Comparison of ENCODE assay signal across 20 cellular contexts in the genomic region with DNA sequence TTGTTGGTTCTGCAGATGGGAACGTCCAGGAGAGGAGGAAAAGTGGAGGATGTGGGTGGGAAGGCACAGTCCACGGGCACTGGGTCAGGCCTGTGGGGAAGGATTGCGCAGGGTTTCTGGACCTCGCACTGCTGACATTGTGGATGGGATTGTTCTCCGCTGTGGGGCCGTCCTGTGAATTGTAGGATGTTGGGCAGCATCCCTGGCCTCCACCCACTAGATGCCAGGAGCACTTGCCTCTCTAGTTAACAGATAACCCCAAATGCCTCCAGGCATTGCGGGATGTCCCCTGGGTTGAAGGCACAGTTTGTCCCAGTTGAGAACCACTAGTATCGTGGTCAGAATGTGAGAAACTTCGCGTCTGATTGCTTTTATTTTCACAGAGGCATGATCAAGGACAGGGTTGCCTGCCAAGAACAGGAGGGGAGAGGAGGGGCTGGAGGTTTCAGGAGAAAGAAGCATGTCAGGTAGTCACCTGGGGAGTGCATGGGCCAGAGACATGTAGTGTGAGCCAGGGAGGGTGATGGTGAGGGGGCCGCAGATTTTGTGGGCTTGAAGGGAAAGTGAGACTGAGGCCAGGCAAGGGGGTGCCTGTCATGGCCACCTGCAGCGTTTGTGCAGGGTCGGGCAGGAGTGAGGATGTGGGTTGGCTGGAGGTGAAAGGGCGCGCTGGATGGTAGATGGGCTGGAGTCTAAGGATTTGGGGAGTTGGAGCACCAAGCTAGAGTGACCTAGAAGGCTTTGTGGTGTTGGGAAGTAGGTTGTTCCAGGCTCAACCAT. TPM values are rescaled to one million over a fixed set of nuclear protein-coding genes. Genes with fewer than 3 reads are reported as not detected.
DNase-seq lines count a peak whose midpoint lies in the region; ATAC-seq, FAIRE-seq and TF ChIP-seq lines count a peak whose summit lies in the region.
"Had no signal": no experiment of that assay in that cellular context is flagged by ENCODE, and none has a peak within 500 bp of the region (broad histone marks: within the 10 kb centered on the region; RNA-seq: fewer than 3 reads in every experiment).

No MANE protein-coding gene starts in this region.

- H3K27ac Mint-ChIP-seq in activated naive CD4-positive, alpha-beta T cell treated with anti-CD3 and anti-CD28 coated beads, Interleukin-2, amount 50 U/mL, for 72 hours = peak overlapping the region; percentile 3 to 9
- peak overlapping the region; percentile 4 for H3K27ac Mint-ChIP-seq in dendritic cell treated with granulocyte-macrophage colony-stimulating factor and Interleukin-4, amounts not matched to agents 40 ng/mL and 50 ng/mL, for 4 days

- intact Hi-C loops in dendritic cell treated with granulocyte-macrophage colony-stimulating factor and Interleukin-4, amounts not matched to agents 40 ng/mL and 50 ng/mL, for 4 days (cut with micrococcal nuclease) = no loop called here
- intact Hi-C loops in pancreas (cut with DNase I) (no loop called here), ascending aorta (cut with DNase I) (loop anchor here (5.0 to 10.0 kb wide), 3 partner anchors 142 to 1015 kb away; a partner anchor contains a TSS)

- H3K4me3 ChIP-seq in pancreas (no peak overlapping the region), ascending aorta (no peak overlapping the region)
- H3K4me3 ChIP-seq: esophagus muscularis mucosa, uterus had no signal

- peaks cover 8% of the 10 kb centered on the region; the same call in 1 of the 2 replicates for H3K36me3 ChIP-seq in KOPT-K1 (ENCODE audit: insufficient read depth, low read length)
- H3K36me3 ChIP-seq in pancreas = peaks cover 0 to 6% (median 0%) of the 10 kb centered on the region in 3 donors
- H3K36me3 ChIP-seq in ascending aorta = peaks cover 10 to 21% of the 10 kb centered on the region in 2 donors
- H3K36me3 ChIP-seq: uterus had no signal

- H3K4me1 ChIP-seq in pancreas = peaks cover 16 to 26% (median 22%) of the 10 kb centered on the region in 3 donors
- H3K4me1 ChIP-seq in ascending aorta = peaks cover 15 to 20% of the 10 kb centered on the region in 2 donors

- peaks cover 39% of the 10 kb centered on the region for H3K4me1 Mint-ChIP-seq in dendritic cell treated with granulocyte-macrophage colony-stimulating factor and Interleukin-4, amounts not matched to agents 40 ng/mL and 50 ng/mL, for 4 days (ENCODE audit: low read depth)

- no peak for TF ChIP-seq CTCF in pancreas (IDR thresholded peaks at IDR 0.05)
- no peak for TF ChIP-seq CTCF in ascending aorta (IDR thresholded peaks at IDR 0.05)

- H3K27ac ChIP-seq in KOPT-K1 (ENCODE audit: low read depth, low read length, poor library complexity, severe bottlenecking) = peak overlapping the region; percentile 24
- peak overlapping the region; percentile 47 to 55 (median 50) for H3K27ac ChIP-seq in pancreas
- H3K27ac ChIP-seq in ascending aorta = no peak overlapping the region
- H3K27ac ChIP-seq: esophagus muscularis mucosa, uterus had no signal

- H3K4me3 Mint-ChIP-seq in dendritic cell treated with granulocyte-macrophage colony-stimulating factor and Interleukin-4, amounts not matched to agents 40 ng/mL and 50 ng/mL, for 4 days = no peak overlapping the region

- FAIRE-seq in pancreas (lab: Jason Lieb, UNC) = no peak
- FAIRE-seq: keratinocyte had no signal

- H3K9me3 ChIP-seq in KOPT-K1 (ENCODE audit: insufficient read depth, low read length, poor library complexity, severe bottlenecking) = no peaks in the 10 kb centered on the region
- no peaks in the 10 kb centered on the region for H3K9me3 ChIP-seq in pancreas
- no peaks in the 10 kb centered on the region for H3K9me3 ChIP-seq in ascending aorta
- H3K9me3 ChIP-seq: esophagus muscularis mucosa, uterus had no signal

- H3K27me3 Mint-ChIP-seq in dendritic cell treated with granulocyte-macrophage colony-stimulating factor and Interleukin-4, amounts not matched to agents 40 ng/mL and 50 ng/mL, for 4 days = peaks cover 11% of the 10 kb centered on the region

- DNase-seq in activated naive CD4-positive, alpha-beta T cell treated with anti-CD3 and anti-CD28 coated beads, Interleukin-2, amount 50 U/mL, for 72 hours (ENCODE audit: low spot score in 2 of 2) = no peak
- no peak for DNase-seq in activated naive CD4-positive, alpha-beta T cell treated with anti-CD3 and anti-CD28 coated beads, Interleukin-2, amount 50 U/mL, for 16 hours
- DNase-seq in pancreas (peak in 5 of 6 donors; percentile 60 to 71 (median 67)), DMS53 (lab: John Stamatoyannopoulos, UW) (no peak), ascending aorta (ENCODE audit: low spot score in 2 of 2) (no peak)
- DNase-seq in activated CD8-positive, alpha-beta memory T cell treated with anti-CD3 and anti-CD28 coated beads, Interleukin-2, amount 50 U/mL, for 4 hours = no peak
- DNase-seq: activated CD4-positive, alpha-beta T cell treated with anti-CD3 and anti-CD28 coated beads for 48 hours; activated T-cell treated with anti-CD3 and anti-CD28 coated beads, Interleukin-2, amount 50 U/mL, for 48 hours; amygdala; DMS 273 treated with DMSO at 0.1 percent for 48 hours; head of caudate nucleus; NCI-H1436; NCI-H2227 treated with DMSO at 0.1 percent for 48 hours; posterior cingulate gyrus; stimulated activated naive CD4-positive, alpha-beta T cell treated with Interleukin-2 at 50 U/mL for 16 hours; uterus had no signal

- H3K36me3 Mint-ChIP-seq in activated naive CD4-positive, alpha-beta T cell treated with anti-CD3 and anti-CD28 coated beads, Interleukin-2, amount 50 U/mL, for 72 hours = no peaks in the 10 kb centered on the region
- H3K36me3 Mint-ChIP-seq in dendritic cell treated with granulocyte-macrophage colony-stimulating factor and Interleukin-4, amounts not matched to agents 40 ng/mL and 50 ng/mL, for 4 days (ENCODE audit: low read depth) = peaks cover 40% of the 10 kb centered on the region

- 25 to 32% methylated on average over 14 to 15 of the region's 15 CpGs for WGBS in pancreas, 2 donors

- no peak for ATAC-seq in activated naive CD4-positive, alpha-beta T cell treated with anti-CD3 and anti-CD28 coated beads, Interleukin-2, amount 50 U/mL, for 72 hours
- peak in 3 of 4 donors; percentile 17 to 39 (median 26) for ATAC-seq in pancreas

- H3K27me3 ChIP-seq in pancreas = no peaks in the 10 kb centered on the region
- H3K27me3 ChIP-seq in ascending aorta = no peaks in the 10 kb centered on the region
- H3K27me3 ChIP-seq: esophagus muscularis mucosa, uterus had no signal

- no peaks in the 10 kb centered on the region for H3K9me3 Mint-ChIP-seq in activated naive CD4-positive, alpha-beta T cell treated with anti-CD3 and anti-CD28 coated beads, Interleukin-2, amount 50 U/mL, for 72 hours
- H3K9me3 Mint-ChIP-seq in dendritic cell treated with granulocyte-macrophage colony-stimulating factor and Interleukin-4, amounts not matched to agents 40 ng/mL and 50 ng/mL, for 4 days = no peaks in the 10 kb centered on the region

RNA-seq across cellular contexts. Expression of a gene that starts 3.2 kb away (rescaled TPM):
- total RNA-seq in activated naive CD4-positive, alpha-beta T cell treated with anti-CD3 and anti-CD28 coated beads, Interleukin-2, amount 50 U/mL, for 72 hours = 10 to 100 TPM in 1 of 2 donors, 1 to 10 TPM in 1; 7.4 to 14.2 TPM
- total RNA-seq in pancreas = 1 to 10 TPM; 3.4 to 6.2 (median 4.1) TPM
- polyA plus RNA-seq in pancreas = 1 to 10 TPM; 2.6 to 7.8 TPM
- 13.2 TPM for total RNA-seq in ascending aorta

RNA-seq across cellular contexts. Expression of a gene that starts 5.3 kb away (rescaled TPM):
- total RNA-seq in activated naive CD4-positive, alpha-beta T cell treated with anti-CD3 and anti-CD28 coated beads, Interleukin-2, amount 50 U/mL, for 72 hours = 10 to 100 TPM in 1 of 2 donors, 1 to 10 TPM in 1; 5.1 to 18.2 TPM
- total RNA-seq in pancreas (10 to 100 TPM in 1 of 6 donors, 1 to 10 TPM in 5; 5.8 to 10.1 (median 7.5) TPM), ascending aorta (21.6 TPM)
- polyA plus RNA-seq in pancreas = 10 to 100 TPM; 27.9 to 32.4 TPM

RNA-seq across cellular contexts. Expression of a gene that starts 8.6 kb away (rescaled TPM):
- total RNA-seq in activated naive CD4-positive, alpha-beta T cell treated with anti-CD3 and anti-CD28 coated beads, Interleukin-2, amount 50 U/mL, for 72 hours = under 1 TPM; 0.39 to 0.53 TPM
- 1 to 10 TPM in 4 of 6 donors, under 1 TPM in 2; 0.60 to 5.3 (median 1.4) TPM for total RNA-seq in pancreas
- 1 to 10 TPM in 1 of 2 donors, under 1 TPM in 1; 0.77 to 2.1 TPM for polyA plus RNA-seq in pancreas
- total RNA-seq in ascending aorta = 22.4 TPM
- polyA plus RNA-seq: keratinocyte had no signal

RNA-seq across cellular contexts. Expression of a gene that starts 15.1 kb away (rescaled TPM):
- total RNA-seq in activated naive CD4-positive, alpha-beta T cell treated with anti-CD3 and anti-CD28 coated beads, Interleukin-2, amount 50 U/mL, for 72 hours = not detected
- total RNA-seq in pancreas = not detected
- polyA plus RNA-seq in pancreas = not detected
- not detected for total RNA-seq in ascending aorta
- total RNA-seq: esophagus muscularis mucosa, uterus had no signal
- polyA plus RNA-seq: keratinocyte had no signal

RNA-seq across cellular contexts. Expression of a gene that starts 18.2 kb away (rescaled TPM):
- total RNA-seq in activated naive CD4-positive, alpha-beta T cell treated with anti-CD3 and anti-CD28 coated beads, Interleukin-2, amount 50 U/mL, for 72 hours = 10 to 100 TPM; 22.1 to 41.5 TPM
- total RNA-seq in pancreas (10 to 100 TPM; 13.0 to 23.9 (median 20.9) TPM), ascending aorta (96.7 TPM)
- polyA plus RNA-seq in pancreas = 10 to 100 TPM; 38.3 to 43.9 TPM

Comparison
In these comparisons a context has a peak if more than half of its experiments do, and no peak if none do; other contexts are left out.
1. ATAC-seq: peak in pancreas (3 of 4); none in activated naive CD4-positive, alpha-beta T cell treated with anti-CD3 and anti-CD28 coated beads, Interleukin-2, amount 50 U/mL, for 72 hours (0 of 2).
2. DNase-seq: peak in pancreas (5 of 6); none in activated naive CD4-positive, alpha-beta T cell treated with anti-CD3 and anti-CD28 coated beads, Interleukin-2, amount 50 U/mL, for 72 hours (0 of 2), activated naive CD4-positive, alpha-beta T cell treated with anti-CD3 and anti-CD28 coated beads, Interleukin-2, amount 50 U/mL, for 16 hours (single experiment), DMS53 (single experiment), activated CD8-positive, alpha-beta memory T cell treated with anti-CD3 and anti-CD28 coated beads, Interleukin-2, amount 50 U/mL, for 4 hours (single experiment) and ascending aorta (0 of 2).
3. H3K27ac ChIP-seq: peak in KOPT-K1 (single experiment) and pancreas (4 of 4); none in ascending aorta (0 of 2).